Comparison of ENCODE assay signal across 21 cellular contexts in the genomic region with DNA sequence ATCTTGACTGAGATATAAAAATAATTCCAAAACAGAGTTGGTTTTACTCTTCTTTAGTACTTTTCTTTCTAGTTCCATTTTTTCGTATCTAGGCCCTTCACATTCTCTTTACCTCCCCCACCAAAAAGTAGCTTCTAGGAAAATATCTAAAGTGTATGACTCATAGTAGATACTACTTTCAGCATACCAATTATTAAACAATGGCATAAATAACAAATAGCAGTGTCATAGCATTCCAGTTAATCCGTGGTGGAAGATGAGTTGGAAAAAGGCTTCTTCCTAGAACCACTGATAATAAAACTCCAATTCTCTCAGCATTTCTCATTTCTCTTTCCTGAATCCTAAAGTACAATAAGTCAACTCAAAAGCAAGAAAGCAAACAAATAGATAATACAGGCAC.
A peak's percentile ranks its signal among the peaks of the same experiment; 100 is the strongest.
DNase-seq lines count a peak whose midpoint lies in the region; ATAC-seq, FAIRE-seq and TF ChIP-seq lines count a peak whose summit lies in the region.
"Had no signal": no experiment of that assay in that cellular context is flagged by ENCODE, and none has a peak within 500 bp of the region (broad histone marks: within the 10 kb centered on the region; RNA-seq: fewer than 3 reads in every experiment).

No MANE protein-coding gene starts in this region.

- no peak for ATAC-seq in CD4-positive, CD25-positive, alpha-beta regulatory T cell (ENCODE audit: low read depth in 2 of 2)
- ATAC-seq in GM21786 (IDR thresholded peaks at IDR 0.05; ENCODE audit: unreplicated experiment), result no peak
- ATAC-seq: gastrocnemius medialis, left colon had no signal

- no peak for DNase-seq in CD4-positive, CD25-positive, alpha-beta regulatory T cell
- DNase-seq in HFFc6, result peak; percentile 67
- DNase-seq in astrocyte (ENCODE audit: low read depth), result peak; percentile 67
- peak; percentile 45 for DNase-seq in kidney tubule cell (ENCODE audit: low spot score)
- no peak for DNase-seq in ovary
- no peak for DNase-seq in NOMO-1 treated with DMSO at 0.1 percent for 48 hours (lab: John Stamatoyannopoulos, UW; ENCODE audit: unreplicated experiment)
- DNase-seq: activated CD4-positive, alpha-beta T cell treated with anti-CD3 and anti-CD28 coated beads, Interleukin-2, amount 50 U/mL, for 4 hours; activated naive CD4-positive, alpha-beta T cell treated with anti-CD3 and anti-CD28 coated beads, Interleukin-2, amount 10 ng/mL, durations not matched to agents 7 days and 5 days; COR-L47; gastrocnemius medialis; left colon; NCI-H524 treated with DMSO at 0.1 percent for 48 hours; nucleus accumbens; WERI-Rb-1 had no signal

- H3K9me3 Mint-ChIP-seq in CD4-positive, CD25-positive, alpha-beta regulatory T cell, result peaks cover 0 to 3% (median 0%) of the 10 kb centered on the region in 7 donors
- H3K9me3 Mint-ChIP-seq in HFFc6 (no peaks in the 10 kb centered on the region), astrocyte (ENCODE audit: unreplicated experiment) (no peaks in the 10 kb centered on the region)
- H3K9me3 Mint-ChIP-seq: dendritic cell treated with granulocyte-macrophage colony-stimulating factor and Interleukin-4, amounts not matched to agents 40 ng/mL and 50 ng/mL, for 4 days; T-helper 1 cell treated with Interleukin-12 subunit alpha and Interleukin-12 subunit beta and Interleukin-4 antibody, amounts not matched to agents 30 μg/mL and 1 μg/mL, for 36 hours had no signal

- peak overlapping the region; percentile 3 to 72 (median 10) for H3K27ac Mint-ChIP-seq in CD4-positive, CD25-positive, alpha-beta regulatory T cell
- H3K27ac Mint-ChIP-seq in HFFc6, result peak overlapping the region; percentile 67
- H3K27ac Mint-ChIP-seq in astrocyte (ENCODE audit: unreplicated experiment), result no peak overlapping the region
- H3K27ac Mint-ChIP-seq: activated naive CD4-positive, alpha-beta T cell treated with anti-CD3 and anti-CD28 coated beads, Interleukin-2, amount 10 ng/mL, durations not matched to agents 7 days and 5 days; dendritic cell treated with granulocyte-macrophage colony-stimulating factor and Interleukin-4, amounts not matched to agents 40 ng/mL and 50 ng/mL, for 4 days; T-helper 1 cell treated with Interleukin-12 subunit alpha and Interleukin-12 subunit beta and Interleukin-4 antibody, amounts not matched to agents 30 μg/mL and 1 μg/mL, for 36 hours had no signal

- H3K27me3 Mint-ChIP-seq in CD4-positive, CD25-positive, alpha-beta regulatory T cell, result no peaks in the 10 kb centered on the region
- no peaks in the 10 kb centered on the region for H3K27me3 Mint-ChIP-seq in HFFc6 (ENCODE audit: insufficient read depth)
- H3K27me3 Mint-ChIP-seq in astrocyte (ENCODE audit: low read depth, unreplicated experiment), result no peaks in the 10 kb centered on the region
- H3K27me3 Mint-ChIP-seq: activated naive CD4-positive, alpha-beta T cell treated with anti-CD3 and anti-CD28 coated beads, Interleukin-2, amount 10 ng/mL, durations not matched to agents 7 days and 5 days; dendritic cell treated with granulocyte-macrophage colony-stimulating factor and Interleukin-4, amounts not matched to agents 40 ng/mL and 50 ng/mL, for 4 days had no signal

- no peak overlapping the region for H3K4me3 ChIP-seq in CD4-positive, CD25-positive, alpha-beta regulatory T cell (ENCODE audit: low read depth, low read length)
- no peak overlapping the region for H3K4me3 ChIP-seq in astrocyte (ENCODE audit: insufficient read depth, low read depth, low read length)
- H3K4me3 ChIP-seq in ovary, result no peak overlapping the region
- H3K4me3 ChIP-seq: gastrocnemius medialis, right atrium auricular region, suprapubic skin had no signal

- no peaks in the 10 kb centered on the region for H3K36me3 ChIP-seq in CD4-positive, CD25-positive, alpha-beta regulatory T cell (ENCODE audit: control insufficient read depth, insufficient read depth, low read length)
- H3K36me3 ChIP-seq in astrocyte (ENCODE audit: insufficient read depth, low read length) (no peaks in the 10 kb centered on the region), ovary (no peaks in the 10 kb centered on the region)
- H3K36me3 ChIP-seq: gastrocnemius medialis, right atrium auricular region, suprapubic skin, WERI-Rb-1 had no signal

- no peak overlapping the region for H3K4me3 Mint-ChIP-seq in CD4-positive, CD25-positive, alpha-beta regulatory T cell
- H3K4me3 Mint-ChIP-seq in HFFc6 (peak overlapping the region; percentile 22), astrocyte (ENCODE audit: unreplicated experiment) (no peak overlapping the region)
- H3K4me3 Mint-ChIP-seq: activated naive CD4-positive, alpha-beta T cell treated with anti-CD3 and anti-CD28 coated beads, Interleukin-2, amount 10 ng/mL, durations not matched to agents 7 days and 5 days; dendritic cell treated with granulocyte-macrophage colony-stimulating factor and Interleukin-4, amounts not matched to agents 40 ng/mL and 50 ng/mL, for 4 days; T-helper 1 cell treated with Interleukin-12 subunit alpha and Interleukin-12 subunit beta and Interleukin-4 antibody, amounts not matched to agents 30 μg/mL and 1 μg/mL, for 36 hours had no signal

- no peak for TF ChIP-seq EP300 in ovary (IDR thresholded peaks at IDR 0.05)

- no peaks in the 10 kb centered on the region for H3K4me1 ChIP-seq in CD4-positive, CD25-positive, alpha-beta regulatory T cell (ENCODE audit: control insufficient read depth, insufficient read depth, low read length, poor library complexity, severe bottlenecking)
- H3K4me1 ChIP-seq in astrocyte (ENCODE audit: insufficient read depth, low read length) (no peaks in the 10 kb centered on the region), ovary (ENCODE audit: insufficient read depth) (no peaks in the 10 kb centered on the region)
- H3K4me1 ChIP-seq: gastrocnemius medialis, right atrium auricular region, suprapubic skin had no signal

- no peak for TF ChIP-seq CTCF in HFFc6 (IDR thresholded peaks at IDR 0.05)
- no peak for TF ChIP-seq CTCF in astrocyte (IDR thresholded peaks at IDR 0.05; ENCODE audit: insufficient read depth, low read depth, low read length)
- no peak for TF ChIP-seq CTCF in ovary (IDR thresholded peaks at IDR 0.05)

- H3K9me3 ChIP-seq in CD4-positive, CD25-positive, alpha-beta regulatory T cell (ENCODE audit: control insufficient read depth in 2 of 2, low read length in 2 of 2), result no peaks in the 10 kb centered on the region
- H3K9me3 ChIP-seq in astrocyte (ENCODE audit: insufficient read depth, low read depth, low read length), result no peaks in the 10 kb centered on the region
- no peaks in the 10 kb centered on the region for H3K9me3 ChIP-seq in ovary
- H3K9me3 ChIP-seq: gastrocnemius medialis, right atrium auricular region, suprapubic skin had no signal

- H3K79me2 ChIP-seq in astrocyte (ENCODE audit: insufficient read depth, low read length), result no peaks in the 10 kb centered on the region

- H4K20me1 ChIP-seq in astrocyte (ENCODE audit: insufficient read depth, low read length), result no peaks in the 10 kb centered on the region

- FAIRE-seq in astrocyte (lab: Jason Lieb, UNC), result peak; percentile 72
- FAIRE-seq: GM18507 had no signal

- no peaks in the 10 kb centered on the region for H3K36me3 Mint-ChIP-seq in CD4-positive, CD25-positive, alpha-beta regulatory T cell
- H3K36me3 Mint-ChIP-seq in HFFc6 (ENCODE audit: low read depth) (no peaks in the 10 kb centered on the region), astrocyte (ENCODE audit: low read depth, unreplicated experiment) (no peaks in the 10 kb centered on the region)
- H3K36me3 Mint-ChIP-seq: activated naive CD4-positive, alpha-beta T cell treated with anti-CD3 and anti-CD28 coated beads, Interleukin-2, amount 10 ng/mL, durations not matched to agents 7 days and 5 days had no signal

- 35 to 38% (median 36%) methylated on average over 2 of the region's 2 CpGs for WGBS in ovary, 3 donors

- intact Hi-C loops in ovary (cut with DNase I), result no loop called here

- no peak overlapping the region for H3K9ac ChIP-seq in astrocyte (ENCODE audit: low read length)

- no peaks in the 10 kb centered on the region for H3K27me3 ChIP-seq in CD4-positive, CD25-positive, alpha-beta regulatory T cell (ENCODE audit: control insufficient read depth, insufficient read depth, low read length)
- H3K27me3 ChIP-seq in astrocyte (ENCODE audit: insufficient read depth, low read length), result no peaks in the 10 kb centered on the region
- no peaks in the 10 kb centered on the region for H3K27me3 ChIP-seq in ovary
- H3K27me3 ChIP-seq: gastrocnemius medialis, right atrium auricular region, suprapubic skin had no signal

- no peak for TF ChIP-seq POLR2A in ovary (IDR thresholded peaks at IDR 0.05)

- peaks cover 0 to 29% (median 22%) of the 10 kb centered on the region in 4 donors for H3K4me1 Mint-ChIP-seq in CD4-positive, CD25-positive, alpha-beta regulatory T cell
- H3K4me1 Mint-ChIP-seq in HFFc6 (ENCODE audit: low read depth), result peaks cover 35% of the 10 kb centered on the region
- peaks cover 14% of the 10 kb centered on the region for H3K4me1 Mint-ChIP-seq in astrocyte (ENCODE audit: low read depth, unreplicated experiment)

- H3K27ac ChIP-seq in CD4-positive, CD25-positive, alpha-beta regulatory T cell (ENCODE audit: insufficient read depth, low read length, poor library complexity, severe bottlenecking), result no peak overlapping the region
- H3K27ac ChIP-seq in astrocyte (ENCODE audit: low read depth, low read length) (no peak overlapping the region), ovary (no peak overlapping the region)
- H3K27ac ChIP-seq: epithelial cell of prostate, gastrocnemius medialis, right atrium auricular region, suprapubic skin, WERI-Rb-1 had no signal

- H2AFZ ChIP-seq in astrocyte (ENCODE audit: low read depth, low read length), result no peak overlapping the region

- H3K4me2 ChIP-seq in astrocyte (ENCODE audit: low read length), result no peak overlapping the region

Comparison
In these comparisons a context has a peak if more than half of its experiments do, and no peak if none do; other contexts are left out.
1. DNase-seq: peak in HFFc6 (single experiment), astrocyte (single experiment) and kidney tubule cell (single experiment); none in CD4-positive, CD25-positive, alpha-beta regulatory T cell (0 of 3), ovary (0 of 5) and NOMO-1 treated with DMSO at 0.1 percent for 48 hours (single experiment).